In genomic region chr17:2400877-2401425, GRCh38 we compare ENCODE assay signal across 8 cellular contexts. TPM values are rescaled to one million over a fixed set of nuclear protein-coding genes. Genes with fewer than 3 reads are reported as not detected.
DNase-seq lines count a peak whose midpoint lies in the region; ATAC-seq and TF ChIP-seq lines count a peak whose summit lies in the region.

Gene MNT (minus strand): TSS chr17:2401060. CDS start chr17:2400712, 348 bp downstream.

- H3K27me3 ChIP-seq in BJ (ENCODE audit: control insufficient read depth, insufficient read depth, low read length): no peaks in the 10 kb centered on the region

- intact Hi-C loops in lower leg skin (cut with DNase I; ENCODE audit: low total_unique reads): no loop called here

- peaks cover 1% of the 10 kb centered on the region; the same call in 1 of the 2 replicates for H3K36me3 ChIP-seq in BJ (ENCODE audit: control insufficient read depth, insufficient read depth, low read length)

- CTCF ChIA-PET in BJ (lab: Yijun Ruan, JAX): interaction anchor here (1.0 to 8.4 kb wide), 3 partner anchors 10 to 18 kb away, joined by 3 to 77 read pairs (median 5); no protein-coding TSS in a partner anchor

- TF ChIP-seq POLR2A in lower leg skin (IDR thresholded peaks at IDR 0.05): no peak

- POLR2A ChIA-PET in BJ (lab: Charles Lee): interaction anchor here (0.8 to 1.1 kb wide), 3 partner anchors 9 to 684 kb away, joined by 3 read pairs; no protein-coding TSS in a partner anchor

- DNase-seq in BJ (ENCODE audit: low read depth) (no peak), NCI-H748 (lab: John Stamatoyannopoulos, UW; ENCODE audit: unreplicated experiment) (peak; percentile 92), dermis blood vessel endothelial cell (peak; percentile 97), lower leg skin (ENCODE audit: low spot score in 2 of 2) (peak; percentile 91 to 99)
- DNase-seq in activated CD4-positive, alpha-beta T cell treated with anti-CD3 and anti-CD28 coated beads, Interleukin-2, amount 50 U/mL, for 24 hours (ENCODE audit: low read depth in 1 of 2, low spot score in 1 of 2): peak; percentile 82 to 88
- DNase-seq in stimulated activated CD4-positive, alpha-beta T cell treated with anti-CD3 and anti-CD28 coated beads, Interleukin-4, amount 100 ng/mL, for 24 hours: peak; percentile 94

- 0 out of 2 replicates have a peak, but pooled peaks have one; percentile 5 for TF ChIP-seq CTCF in BJ (IDR thresholded peaks at IDR 0.05; ENCODE audit: insufficient read depth, low read depth, low read length)
- TF ChIP-seq CTCF in lower leg skin (IDR thresholded peaks at IDR 0.05): no peak

- 0 to 1% methylated on average over 23 to 42 of the region's 51 CpGs for WGBS in lower leg skin, 2 donors

- ATAC-seq in GM19328 (IDR thresholded peaks at IDR 0.05; ENCODE audit: unreplicated experiment) (peak; percentile 30), HG03460 (IDR thresholded peaks at IDR 0.05; ENCODE audit: unreplicated experiment) (peak; percentile 23)

- H3K4me3 ChIP-seq in BJ (ENCODE audit: low read depth, low read length) (peak within 1 kb of the TSS; percentile 99), lower leg skin (ENCODE audit: low read depth, poor library complexity, severe bottlenecking) (peak within 1 kb of the TSS; percentile 94)

RNA-seq across cellular contexts. Expression of gene MNT, which starts in this region (rescaled TPM):
- polyA plus RNA-seq in BJ (2011; rRNA removed): 2.4 and 3.1 TPM in 2 replicates
- polyA minus RNA-seq in BJ (2011; rRNA and poly(A)+ RNA removed): 3.4 and 4.2 TPM in 2 replicates
- total RNA-seq in dermis blood vessel endothelial cell (3.9 and 5.1 TPM in 2 replicates), lower leg skin (10 to 100 TPM; 10.3 to 28.6 (median 15.4) TPM)
